9 cellular contexts compared by ENCODE assay signal in the genomic region with DNA sequence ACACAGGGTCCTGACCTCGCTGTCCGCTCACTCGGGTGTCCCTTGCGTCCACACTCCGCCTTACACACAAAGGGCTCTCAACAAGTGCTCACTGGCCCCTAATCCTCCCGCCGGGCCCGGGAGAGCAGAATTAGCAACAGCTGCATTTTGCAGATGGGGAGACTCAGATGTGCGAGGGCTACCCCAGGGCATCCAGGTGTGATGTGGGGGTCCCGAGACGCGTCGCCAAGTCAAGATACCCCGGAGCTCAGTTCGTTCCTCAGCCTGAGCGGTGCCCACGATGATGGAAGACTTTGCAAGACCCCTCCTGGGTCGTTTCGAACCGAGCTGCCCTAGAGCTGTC. TPM values are rescaled to one million over a fixed set of nuclear protein-coding genes. Genes with fewer than 3 reads are reported as not detected.
DNase-seq lines count a peak whose midpoint lies in the region; ATAC-seq and TF ChIP-seq lines count a peak whose summit lies in the region.
"Had no signal": no experiment of that assay in that cellular context is flagged by ENCODE, and none has a peak within 500 bp of the region (broad histone marks: within the 10 kb centered on the region; RNA-seq: fewer than 3 reads in every experiment).

No MANE protein-coding gene starts in this region.

- peaks cover 3% of the 10 kb centered on the region for H3F3A ChIP-seq in SK-N-SH (replicated peaks; ENCODE audit: insufficient read depth)

- no peak overlapping the region for H3K27ac ChIP-seq in SK-N-SH (ENCODE audit: low read depth in 2 of 2, low read length in 1 of 2)
- no peak overlapping the region for H3K27ac ChIP-seq in stomach smooth muscle (ENCODE audit: low read length)
- H3K27ac ChIP-seq: 22Rv1 had no signal

- peak overlapping the region; percentile 100; the same call in 1 of the 2 replicates for H2AFZ ChIP-seq in SK-N-SH (ENCODE audit: low read depth)

- TF ChIP-seq EP300 in SK-N-SH (IDR thresholded peaks at IDR 0.05; ENCODE audit: borderline replicate concordance in 1 of 2, low read depth in 1 of 2, low read length in 1 of 2): no peak

- no peaks in the 10 kb centered on the region for H3K9me2 ChIP-seq in SK-N-SH

- no peak overlapping the region for H3K9ac ChIP-seq in SK-N-SH
- peak overlapping the region; percentile 31 to 75 for H3K9ac ChIP-seq in stomach smooth muscle (ENCODE audit: low read length in 2 of 2)

- peak overlapping the region; percentile 61 to 69; a peak in 3 of 4 replicates for H3K4me3 ChIP-seq in SK-N-SH (ENCODE audit: low read depth in 2 of 2, low read length in 1 of 2)
- H3K4me3 ChIP-seq in stomach smooth muscle (ENCODE audit: low read length in 2 of 2): peak overlapping the region; percentile 80 to 83

- no peak for ATAC-seq in SK-N-SH treated with all-trans-retinoic acid at 6 μM for 48 hours
- ATAC-seq in activated naive CD8-positive, alpha-beta T cell treated with anti-CD3 and anti-CD28 coated beads, Interleukin-2, amount 50 U/mL, for 24 hours: no peak

- no peaks in the 10 kb centered on the region for H3K9me3 ChIP-seq in SK-N-SH
- no peaks in the 10 kb centered on the region for H3K9me3 ChIP-seq in stomach smooth muscle (ENCODE audit: control insufficient read depth in 2 of 2, low read length in 2 of 2)

- H3K4me1 ChIP-seq in SK-N-SH (ENCODE audit: control insufficient read depth in 1 of 2, insufficient read depth in 2 of 2, low read depth in 1 of 2, low read length in 1 of 2) (peaks cover 7 to 12% of the 10 kb centered on the region in 2 experiments; a peak in 3 of 4 replicates), stomach smooth muscle (ENCODE audit: control insufficient read depth, insufficient read depth, low read length) (peaks cover 15% of the 10 kb centered on the region)

- H3K4me3 Mint-ChIP-seq in activated naive CD8-positive, alpha-beta T cell treated with anti-CD3 and anti-CD28 coated beads, Interleukin-2, amount 50 U/mL, for 24 hours: peak overlapping the region; percentile 82

- TF ChIP-seq RAD21 in SK-N-SH (IDR thresholded peaks at IDR 0.05; ENCODE audit: low read length): no peak

- H3K27me3 ChIP-seq in SK-N-SH (ENCODE audit: insufficient read depth) (no peaks in the 10 kb centered on the region), stomach smooth muscle (ENCODE audit: control insufficient read depth in 1 of 2, insufficient read depth in 2 of 2, low read length in 2 of 2) (no peaks in the 10 kb centered on the region)

- no peaks in the 10 kb centered on the region for H3K27me3 Mint-ChIP-seq in activated naive CD8-positive, alpha-beta T cell treated with anti-CD3 and anti-CD28 coated beads, Interleukin-2, amount 50 U/mL, for 24 hours

- H3K36me3 Mint-ChIP-seq in activated naive CD8-positive, alpha-beta T cell treated with anti-CD3 and anti-CD28 coated beads, Interleukin-2, amount 50 U/mL, for 24 hours (ENCODE audit: low read depth): peaks cover 9% of the 10 kb centered on the region

- WGBS in SK-N-SH (ENCODE audit: low lambda C conversion rate): 69% methylated on average over 14 of the region's 20 CpGs

- DNase-seq in SK-N-SH (no peak), left kidney (ENCODE audit: low read depth, low spot score) (peak; percentile 18), SK-N-DZ (ENCODE audit: low spot score) (no peak), HT-29 (ENCODE audit: low spot score) (no peak), KG1 (lab: John Stamatoyannopoulos, UW) (no peak)
- no peak for DNase-seq in activated naive CD8-positive, alpha-beta T cell treated with anti-CD3 and anti-CD28 coated beads, Interleukin-2, amount 50 U/mL, for 24 hours

- peaks cover 31% of the 10 kb centered on the region for H3K4me1 Mint-ChIP-seq in activated naive CD8-positive, alpha-beta T cell treated with anti-CD3 and anti-CD28 coated beads, Interleukin-2, amount 50 U/mL, for 24 hours

- no peaks in the 10 kb centered on the region for H3K79me2 ChIP-seq in SK-N-SH (ENCODE audit: insufficient read depth)

- peaks cover 18% of the 10 kb centered on the region for H3K9me3 Mint-ChIP-seq in activated naive CD8-positive, alpha-beta T cell treated with anti-CD3 and anti-CD28 coated beads, Interleukin-2, amount 50 U/mL, for 24 hours

- no peak overlapping the region for H3K27ac Mint-ChIP-seq in activated naive CD8-positive, alpha-beta T cell treated with anti-CD3 and anti-CD28 coated beads, Interleukin-2, amount 50 U/mL, for 24 hours

- no peaks in the 10 kb centered on the region for H3K36me3 ChIP-seq in SK-N-SH (replicated peaks in 1 of 2; ENCODE audit: control insufficient read depth in 1 of 2, insufficient read depth in 2 of 2, low read length in 1 of 2)
- H3K36me3 ChIP-seq in stomach smooth muscle (ENCODE audit: control insufficient read depth in 2 of 2, insufficient read depth in 2 of 2, low read length in 2 of 2): no peaks in the 10 kb centered on the region

- POLR2A ChIA-PET in SK-N-SH (lab: Yijun Ruan, JAX): interaction anchor here (1.5 kb wide), 1 partner anchor 230 kb away, joined by 4 read pairs; a partner anchor contains a TSS

- H3K4me2 ChIP-seq in SK-N-SH: peak overlapping the region; percentile 97; the same call in 1 of the 2 replicates

- CTCF ChIA-PET in SK-N-SH (lab: Yijun Ruan, JAX): interaction anchor here (0.7 to 4.5 kb wide), 11 partner anchors 9 to 398 kb away, joined by 3 to 45 read pairs (median 12); a partner anchor contains a TSS

- no peaks in the 10 kb centered on the region for H4K20me1 ChIP-seq in SK-N-SH (ENCODE audit: insufficient read depth)

- no peak for TF ChIP-seq CTCF in SK-N-SH (IDR thresholded peaks at IDR 0.05)

TF ChIP-seq in SK-N-SH, 30 proteins besides CTCF, POLR2A, EP300 and RAD21:
- TF ChIP-seq, protein P1, sequence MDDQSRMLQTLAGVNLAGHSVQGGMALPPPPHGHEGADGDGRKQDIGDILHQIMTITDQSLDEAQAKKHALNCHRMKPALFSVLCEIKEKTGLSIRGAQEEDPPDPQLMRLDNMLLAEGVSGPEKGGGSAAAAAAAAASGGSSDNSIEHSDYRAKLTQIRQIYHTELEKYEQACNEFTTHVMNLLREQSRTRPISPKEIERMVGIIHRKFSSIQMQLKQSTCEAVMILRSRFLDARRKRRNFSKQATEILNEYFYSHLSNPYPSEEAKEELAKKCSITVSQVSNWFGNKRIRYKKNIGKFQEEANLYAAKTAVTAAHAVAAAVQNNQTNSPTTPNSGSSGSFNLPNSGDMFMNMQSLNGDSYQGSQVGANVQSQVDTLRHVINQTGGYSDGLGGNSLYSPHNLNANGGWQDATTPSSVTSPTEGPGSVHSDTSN (IDR thresholded peaks at IDR 0.05): no peak
- TF ChIP-seq JUND (IDR thresholded peaks at IDR 0.05) (no peak), YY1 (IDR thresholded peaks at IDR 0.05; ENCODE audit: low read depth) (no peak), POLR2AphosphoS5 (IDR thresholded peaks at IDR 0.05; ENCODE audit: low read depth, low read length) (no peak), NRF1 (IDR thresholded peaks at IDR 0.05; ENCODE audit: low read depth, low read length) (no peak), RCOR1 (IDR thresholded peaks at IDR 0.05; ENCODE audit: low read length) (no peak), TAF1 (IDR thresholded peaks at IDR 0.05; ENCODE audit: borderline replicate concordance, low read depth, low read length) (no peak), RFX5 (IDR thresholded peaks at IDR 0.05; ENCODE audit: low read length) (no peak), SIN3A (IDR thresholded peaks at IDR 0.05; ENCODE audit: borderline replicate concordance, low read depth, low read length) (no peak)
- TF ChIP-seq, protein P2, sequence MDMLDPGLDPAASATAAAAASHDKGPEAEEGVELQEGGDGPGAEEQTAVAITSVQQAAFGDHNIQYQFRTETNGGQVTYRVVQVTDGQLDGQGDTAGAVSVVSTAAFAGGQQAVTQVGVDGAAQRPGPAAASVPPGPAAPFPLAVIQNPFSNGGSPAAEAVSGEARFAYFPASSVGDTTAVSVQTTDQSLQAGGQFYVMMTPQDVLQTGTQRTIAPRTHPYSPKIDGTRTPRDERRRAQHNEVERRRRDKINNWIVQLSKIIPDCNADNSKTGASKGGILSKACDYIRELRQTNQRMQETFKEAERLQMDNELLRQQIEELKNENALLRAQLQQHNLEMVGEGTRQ (IDR thresholded peaks at IDR 0.05; ENCODE audit: borderline replicate concordance, low read depth, low read length): no peak

TF ChIP-seq in SK-N-SH treated with all-trans-retinoic acid at 6 μM for 48 hours, 23 proteins besides CTCF, POLR2A, EP300 and RAD21:
- TF ChIP-seq, protein P3, sequence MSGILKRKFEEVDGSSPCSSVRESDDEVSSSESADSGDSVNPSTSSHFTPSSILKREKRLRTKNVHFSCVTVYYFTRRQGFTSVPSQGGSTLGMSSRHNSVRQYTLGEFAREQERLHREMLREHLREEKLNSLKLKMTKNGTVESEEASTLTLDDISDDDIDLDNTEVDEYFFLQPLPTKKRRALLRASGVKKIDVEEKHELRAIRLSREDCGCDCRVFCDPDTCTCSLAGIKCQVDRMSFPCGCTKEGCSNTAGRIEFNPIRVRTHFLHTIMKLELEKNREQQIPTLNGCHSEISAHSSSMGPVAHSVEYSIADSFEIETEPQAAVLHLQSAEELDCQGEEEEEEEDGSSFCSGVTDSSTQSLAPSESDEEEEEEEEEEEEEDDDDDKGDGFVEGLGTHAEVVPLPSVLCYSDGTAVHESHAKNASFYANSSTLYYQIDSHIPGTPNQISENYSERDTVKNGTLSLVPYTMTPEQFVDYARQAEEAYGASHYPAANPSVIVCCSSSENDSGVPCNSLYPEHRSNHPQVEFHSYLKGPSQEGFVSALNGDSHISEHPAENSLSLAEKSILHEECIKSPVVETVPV (CRISPR knock-in tag; IDR thresholded peaks at IDR 0.05): no peak
- TF ChIP-seq PPARA (CRISPR knock-in tag; IDR thresholded peaks at IDR 0.05; ENCODE audit: borderline replicate concordance): no peak
- no peak for TF ChIP-seq TOX (CRISPR knock-in tag; IDR thresholded peaks at IDR 0.05; ENCODE audit: borderline replicate concordance)
- TF ChIP-seq ZFP3 (CRISPR knock-in tag; IDR thresholded peaks at IDR 0.05): no peak
- TF ChIP-seq SNAI2 (CRISPR knock-in tag; IDR thresholded peaks at IDR 0.05): no peak
- no peak for TF ChIP-seq ZNF565 (CRISPR knock-in tag; conservative IDR thresholded peaks at IDR 0.05; ENCODE audit: low read depth)
- TF ChIP-seq BACH2 (CRISPR knock-in tag; IDR thresholded peaks at IDR 0.05; ENCODE audit: borderline replicate concordance): no peak
- no peak for TF ChIP-seq GLIS3 (CRISPR knock-in tag; IDR thresholded peaks at IDR 0.05)
- no peak for TF ChIP-seq RARB (CRISPR knock-in tag; IDR thresholded peaks at IDR 0.05)
- no peak for TF ChIP-seq ZNF70 (CRISPR knock-in tag; IDR thresholded peaks at IDR 0.05)
- TF ChIP-seq ZFP30 (CRISPR knock-in tag; IDR thresholded peaks at IDR 0.05): no peak
- TF ChIP-seq TCF4 (CRISPR knock-in tag; IDR thresholded peaks at IDR 0.05; ENCODE audit: borderline replicate concordance): no peak
- TF ChIP-seq ARNTL (CRISPR knock-in tag; IDR thresholded peaks at IDR 0.05; ENCODE audit: borderline replicate concordance, low read depth): no peak

RNA-seq across cellular contexts. Expression of a gene that starts 14.9 kb away (rescaled TPM):
- polyA plus RNA-seq in SK-N-SH (2012; rRNA removed): not detected in 2 replicates
- polyA plus RNA-seq in SK-N-SH (2012; cell fraction: cytosol; rRNA removed): not detected in 2 replicates
- not detected in 2 replicates for polyA plus RNA-seq in SK-N-SH (2012; cell fraction: nucleus; rRNA removed)
- not detected in 2 replicates for polyA plus RNA-seq in SK-N-DZ (2014; cell fraction: cytosol; rRNA removed)
- not detected in 2 replicates for polyA plus RNA-seq in SK-N-DZ (2014; cell fraction: nucleus; rRNA removed)
- not detected in 2 replicates for total RNA-seq in HT-29 (2014; rRNA removed; shearing (Covaris generic))
